Comparison of ENCODE assay signal across 1 cellular context in genomic region chr2:96204836-96205235, GRCh38.
TF ChIP-seq lines count a peak whose summit lies in the region.

No MANE protein-coding gene starts in this region.

TF ChIP-seq in K562, 482 proteins besides CTCF, POLR2A, EP300 and RAD21 (continued from another document):
- TF ChIP-seq ID3 (CRISPR knock-in tag; IDR thresholded peaks at IDR 0.05): no peak
- TF ChIP-seq ID3 (tag; IDR thresholded peaks at IDR 0.05): no peak
- no peak for TF ChIP-seq ZNF551 (CRISPR knock-in tag; IDR thresholded peaks at IDR 0.05)
- no peak for TF ChIP-seq TEAD4 (IDR thresholded peaks at IDR 0.05; ENCODE audit: low read length)
- TF ChIP-seq TEAD4 (CRISPR knock-in tag; IDR thresholded peaks at IDR 0.05; ENCODE audit: borderline replicate concordance): no peak
- TF ChIP-seq MAFG (tag; conservative IDR thresholded peaks at IDR 0.05): no peak
- TF ChIP-seq RFX1 (IDR thresholded peaks at IDR 0.05): no peak
- TF ChIP-seq C11orf30 (IDR thresholded peaks at IDR 0.05; ENCODE audit: low read depth): no peak
- no peak for TF ChIP-seq NUFIP1 (IDR thresholded peaks at IDR 0.05; ENCODE audit: partially characterized antibody)
- no peak for TF ChIP-seq SREBF1 (IDR thresholded peaks at IDR 0.05; ENCODE audit: borderline replicate concordance, low read depth, low read length)
- no peak for TF ChIP-seq ZNF384 (IDR thresholded peaks at IDR 0.05; ENCODE audit: low read depth, low read length)
- no peak for TF ChIP-seq YY1 (IDR thresholded peaks at IDR 0.05; ENCODE audit: borderline replicate concordance in 1 of 3, control insufficient read depth in 1 of 3, extremely low read depth in 1 of 3, insufficient read depth in 3 of 3, insufficient read length in 1 of 3, insufficient replicate concordance in 2 of 3, low read depth in 1 of 3, low read length in 2 of 3)
- no peak for TF ChIP-seq FOXK1 (CRISPR knock-in tag; IDR thresholded peaks at IDR 0.05; ENCODE audit: borderline replicate concordance)
- no peak for TF ChIP-seq BCL6 (CRISPR knock-in tag; IDR thresholded peaks at IDR 0.05)
- no peak for TF ChIP-seq KDM5B (IDR thresholded peaks at IDR 0.05; ENCODE audit: insufficient replicate concordance, low read depth, low read length)
- no peak for TF ChIP-seq ARNT (IDR thresholded peaks at IDR 0.05)
- TF ChIP-seq ZNF311 (CRISPR knock-in tag; IDR thresholded peaks at IDR 0.05): no peak
- TF ChIP-seq ZNF134 (CRISPR knock-in tag; conservative IDR thresholded peaks at IDR 0.05): no peak
